ENCODE assay signal across 8 cellular contexts in the genomic region with DNA sequence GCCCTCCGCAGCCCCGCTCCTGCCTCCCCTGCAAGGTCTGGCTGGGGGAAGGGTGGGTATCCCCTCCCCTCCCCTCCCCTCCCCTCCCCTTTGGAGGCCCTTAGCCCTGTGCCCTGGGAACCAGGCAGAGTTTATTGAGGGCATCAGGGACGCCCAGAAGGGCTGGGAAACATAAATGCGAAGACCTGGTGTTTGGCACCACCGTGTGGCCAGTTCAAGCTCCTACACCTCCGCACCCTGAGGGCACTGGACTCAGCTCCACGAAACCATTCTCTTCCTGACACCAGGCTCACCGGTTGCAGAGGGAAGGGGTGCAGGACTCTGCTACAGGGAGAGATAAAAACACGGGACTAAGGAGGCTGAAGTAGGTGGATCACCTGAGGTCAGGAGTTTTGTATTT. TPM values are rescaled to one million over a fixed set of nuclear protein-coding genes. Genes with fewer than 3 reads are reported as not detected.
DNase-seq lines count a peak whose midpoint lies in the region; ATAC-seq, FAIRE-seq and TF ChIP-seq lines count a peak whose summit lies in the region.

No MANE protein-coding gene starts in this region.

- no peaks in the 10 kb centered on the region for H3K4me1 ChIP-seq in right lobe of liver

- peaks cover 12% of the 10 kb centered on the region for H3K27me3 Mint-ChIP-seq in chondrocyte (ENCODE audit: low read depth)

- H3K9me3 Mint-ChIP-seq in chondrocyte (ENCODE audit: low read depth) = peaks cover 4% of the 10 kb centered on the region

- TF ChIP-seq POLR2A in GM12892 (IDR thresholded peaks at IDR 0.05; ENCODE audit: low read depth, low read length) (no peak), right lobe of liver (IDR thresholded peaks at IDR 0.05) (no peak)

- H3K4me1 Mint-ChIP-seq in chondrocyte (ENCODE audit: low read depth) = no peaks in the 10 kb centered on the region

- H3K9me3 ChIP-seq in right lobe of liver = no peaks in the 10 kb centered on the region

- peak; percentile 91 for FAIRE-seq in GM12892 (lab: Jason Lieb, UNC)

- peak; percentile 76 for DNase-seq in A172 (ENCODE audit: low spot score)
- DNase-seq in GM12892 (ENCODE audit: insufficient read length) = peak; percentile 78
- peak; percentile 64 for DNase-seq in NCI-H2171 treated with DMSO at 0.1 percent for 48 hours (lab: John Stamatoyannopoulos, UW)
- peak; percentile 65 for DNase-seq in activated CD4-positive, CD25-positive, alpha-beta regulatory T cell treated with anti-CD3 and anti-CD28 coated beads, Interleukin-2, amount 50 U/mL, for 72 hours
- no peak for DNase-seq in chondrocyte (ENCODE audit: low spot score)
- DNase-seq in right lobe of liver = peak in 2 of 3 donors; percentile 61 to 67
- DNase-seq in stimulated activated CD8-positive, alpha-beta memory T cell treated with anti-CD3 and anti-CD28 coated beads, Interleukin-12 subunit alpha, Interleukin-12 subunit beta, amount 100 ng/mL, for 1 hour (ENCODE audit: low read depth) = peak; percentile 37

- no peak overlapping the region for H3K27ac Mint-ChIP-seq in chondrocyte (ENCODE audit: unreplicated experiment)

- no peak overlapping the region for H3K4me3 Mint-ChIP-seq in chondrocyte (ENCODE audit: unreplicated experiment)

- intact Hi-C loops in right lobe of liver (cut with DNase I) = no loop called here

- WGBS in right lobe of liver (ENCODE audit: insufficient coverage, low coverage, low lambda C conversion rate, missing lambda C conversion rate) = 0% methylated on average over 6 of the region's 9 CpGs

- H3K36me3 Mint-ChIP-seq in chondrocyte (ENCODE audit: low read depth) = peaks cover 3% of the 10 kb centered on the region

- TF ChIP-seq CTCF in chondrocyte (IDR thresholded peaks at IDR 0.05) = peak; percentile 85
- TF ChIP-seq CTCF in right lobe of liver (IDR thresholded peaks at IDR 0.05) = peak; percentile 67 to 80 (median 78)

- peak; percentile 91 to 99 (median 96) for ATAC-seq in right lobe of liver
- no peak for ATAC-seq in GM18907 (IDR thresholded peaks at IDR 0.05; ENCODE audit: unreplicated experiment)

- no peak overlapping the region for H3K4me3 ChIP-seq in right lobe of liver

- H3K27ac ChIP-seq in right lobe of liver = no peak overlapping the region

- no peaks in the 10 kb centered on the region for H3K27me3 ChIP-seq in right lobe of liver

- no peaks in the 10 kb centered on the region for H3K36me3 ChIP-seq in right lobe of liver

RNA-seq across cellular contexts. Expression of gene AIPL1, which starts 1.0 kb away (rescaled TPM):
- total RNA-seq in A172 (2014; rRNA removed; shearing (Covaris generic)) = not detected in 2 replicates
- polyA plus RNA-seq in GM12892 (2012; ENCODE audit: missing spikeins) = not detected
- not detected in 3 replicates for total RNA-seq in chondrocyte
- not detected for total RNA-seq in right lobe of liver

RNA-seq across cellular contexts. Expression of gene PIMREG, which starts 8.3 kb away (rescaled TPM):
- total RNA-seq in A172 (2014; rRNA removed; shearing (Covaris generic)) = 81.2 and 96.3 TPM in 2 replicates
- polyA plus RNA-seq in GM12892 (2012; ENCODE audit: missing spikeins) = 4.5 TPM
- total RNA-seq in chondrocyte (5.2 to 7.4 TPM (median 7.0 TPM) in 3 replicates), right lobe of liver (under 1 TPM in 2 of 6 experiments, not detected in 4; 0.18 to 0.37 TPM)
